In the genomic region with DNA sequence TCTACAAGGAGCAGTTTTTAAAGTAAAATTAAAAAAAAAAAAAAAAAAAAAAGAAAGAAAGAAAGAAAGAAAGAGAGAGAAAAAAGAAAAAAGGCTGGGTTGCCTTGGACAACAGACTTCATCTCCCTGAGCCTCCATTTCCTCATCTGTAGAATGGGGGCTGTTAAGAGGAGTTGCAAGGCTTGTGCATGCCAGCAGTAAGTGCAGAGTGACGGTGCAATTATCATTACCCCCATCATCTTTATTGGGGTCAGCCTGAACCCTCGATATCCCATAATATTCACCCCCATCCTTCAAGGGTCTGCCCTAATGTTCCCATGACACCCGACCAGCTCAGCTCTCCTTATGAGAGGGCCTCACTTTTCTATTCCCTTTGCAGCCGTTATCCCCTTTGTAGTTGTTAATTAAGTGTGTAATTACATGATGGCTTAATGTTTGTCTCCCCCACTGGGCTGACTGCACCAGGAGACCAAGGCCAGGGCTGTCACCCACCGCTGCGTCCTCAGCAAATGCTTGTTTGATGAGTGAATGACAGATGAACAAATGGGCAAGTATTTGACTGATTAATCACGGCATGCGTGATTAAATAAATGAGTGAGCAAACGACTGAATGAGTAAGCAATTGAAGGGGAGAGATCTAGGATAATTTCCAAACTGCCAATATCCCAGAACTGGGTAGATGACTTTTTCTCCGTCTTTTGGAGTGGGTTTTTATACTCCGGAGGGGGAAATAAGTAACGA, we compare ENCODE assay signal across 8 cellular contexts. TPM values are rescaled to one million over a fixed set of nuclear protein-coding genes. Genes with fewer than 3 reads are reported as not detected.
DNase-seq lines count a peak whose midpoint lies in the region; ATAC-seq, FAIRE-seq and TF ChIP-seq lines count a peak whose summit lies in the region.

No MANE protein-coding gene starts in this region.

- peak overlapping the region; percentile 95 for H3K27ac ChIP-seq in hepatocyte

- peak; percentile 79 for FAIRE-seq in HTR-8/SVneo (lab: Jason Lieb, UNC)

- peaks cover 3% of the 10 kb centered on the region for H3K27me3 ChIP-seq in hepatocyte

- ATAC-seq in activated T-cell treated with anti-CD3 and anti-CD28 coated beads, Interleukin-2, amount 50 U/mL, for 72 hours (replicated peaks in 1 of 2), result peak; percentile 30
- ATAC-seq in GM21619 (IDR thresholded peaks at IDR 0.05; ENCODE audit: unreplicated experiment), result no peak

- H3K4me1 ChIP-seq in hepatocyte (ENCODE audit: insufficient read depth), result no peaks in the 10 kb centered on the region

- no peaks in the 10 kb centered on the region for H4K20me1 ChIP-seq in hepatocyte (ENCODE audit: insufficient read depth, poor library complexity, severe bottlenecking)

- peak overlapping the region; percentile 23 for H2AFZ ChIP-seq in hepatocyte

- TF ChIP-seq CTCF in GM12864 (IDR thresholded peaks at IDR 0.05; ENCODE audit: low read depth, low read length, missing control alignments), result no peak
- no peak for TF ChIP-seq CTCF in hepatocyte (IDR thresholded peaks at IDR 0.05; ENCODE audit: poor library complexity)

- peak overlapping the region; percentile 66 to 67 for H3K4me3 Mint-ChIP-seq in activated T-cell treated with anti-CD3 and anti-CD28 coated beads, Interleukin-2, amount 50 U/mL, for 72 hours

- H3K36me3 ChIP-seq in hepatocyte (replicated peaks; ENCODE audit: insufficient read depth, low read depth), result no peaks in the 10 kb centered on the region

- H3K4me2 ChIP-seq in hepatocyte, result peak overlapping the region; percentile 73

- no peak for DNase-seq in GM12864 (ENCODE audit: low read depth)
- no peak for DNase-seq in HTR-8/SVneo (ENCODE audit: insufficient read length, low spot score)
- DNase-seq in activated T-cell treated with anti-CD3 and anti-CD28 coated beads, Interleukin-2, amount 50 U/mL, for 72 hours, result peak in 1 of 2 donors; percentile 48
- DNase-seq in hepatocyte (ENCODE audit: low spot score), result peak; percentile 17
- DNase-seq in stimulated activated CD8-positive, alpha-beta memory T cell treated with anti-CD3 and anti-CD28 coated beads, Interleukin-4, amount 100 ng/mL, for 48 hours, result peak; percentile 53
- no peak for DNase-seq in NK-92 (lab: John Stamatoyannopoulos, UW; ENCODE audit: unreplicated experiment)
- DNase-seq in NCI-H226, result no peak

- peaks cover 1 to 2% of the 10 kb centered on the region in 2 donors for H3K36me3 Mint-ChIP-seq in activated T-cell treated with anti-CD3 and anti-CD28 coated beads, Interleukin-2, amount 50 U/mL, for 72 hours (ENCODE audit: insufficient read depth in 2 of 2)

- peaks cover 36% of the 10 kb centered on the region for H3K4me1 Mint-ChIP-seq in activated T-cell treated with anti-CD3 and anti-CD28 coated beads, Interleukin-2, amount 50 U/mL, for 72 hours (ENCODE audit: low read depth)

- H3K4me3 ChIP-seq in GM12864 (ENCODE audit: low read depth, low read length), result peak overlapping the region; percentile 60
- peak overlapping the region; percentile 20 for H3K4me3 ChIP-seq in hepatocyte

- H3K9me3 Mint-ChIP-seq in activated T-cell treated with anti-CD3 and anti-CD28 coated beads, Interleukin-2, amount 50 U/mL, for 72 hours, result no peaks in the 10 kb centered on the region

- WGBS in hepatocyte (ENCODE audit: low lambda C conversion rate, missing lambda C conversion rate), result 16% methylated on average over 12 of the region's 12 CpGs

- H3K27ac Mint-ChIP-seq in activated T-cell treated with anti-CD3 and anti-CD28 coated beads, Interleukin-2, amount 50 U/mL, for 72 hours, result peak overlapping the region; percentile 99

- H3K9me3 ChIP-seq in hepatocyte (ENCODE audit: low read depth), result no peaks in the 10 kb centered on the region

- peaks cover 28% of the 10 kb centered on the region for H3K27me3 Mint-ChIP-seq in activated T-cell treated with anti-CD3 and anti-CD28 coated beads, Interleukin-2, amount 50 U/mL, for 72 hours (ENCODE audit: low read depth)

- no peaks in the 10 kb centered on the region for H3K9me2 ChIP-seq in hepatocyte (replicated peaks; ENCODE audit: insufficient read depth)

- H3K79me2 ChIP-seq in hepatocyte, result no peaks in the 10 kb centered on the region

RNA-seq across cellular contexts. Expression of a gene that starts 10.1 kb away (rescaled TPM):
- 10 to 100 TPM; 20.3 to 24.6 TPM for total RNA-seq in activated T-cell treated with anti-CD3 and anti-CD28 coated beads, Interleukin-2, amount 50 U/mL, for 72 hours
- 37.9 and 73.1 TPM in 2 replicates for total RNA-seq in hepatocyte
- polyA plus RNA-seq in hepatocyte, result 114 and 168 TPM in 2 replicates

RNA-seq across cellular contexts. Expression of a gene that starts 19.0 kb away (rescaled TPM):
- 1 to 10 TPM; 4.1 to 4.9 TPM for total RNA-seq in activated T-cell treated with anti-CD3 and anti-CD28 coated beads, Interleukin-2, amount 50 U/mL, for 72 hours
- total RNA-seq in hepatocyte, result 3.4 and 7.8 TPM in 2 replicates
- polyA plus RNA-seq in hepatocyte, result 12.2 and 14.8 TPM in 2 replicates

RNA-seq across cellular contexts. Expression of a gene that starts 20.4 kb away (rescaled TPM):
- total RNA-seq in activated T-cell treated with anti-CD3 and anti-CD28 coated beads, Interleukin-2, amount 50 U/mL, for 72 hours, result 1 to 10 TPM; 6.7 to 6.8 TPM
- total RNA-seq in hepatocyte, result 0.40 and 1.9 TPM in 2 replicates
- polyA plus RNA-seq in hepatocyte, result 0.59 and 1.4 TPM in 2 replicates

RNA-seq across cellular contexts. Expression of a gene that starts 29.4 kb away (rescaled TPM):
- total RNA-seq in activated T-cell treated with anti-CD3 and anti-CD28 coated beads, Interleukin-2, amount 50 U/mL, for 72 hours, result 100 to 1,000 TPM; 120 to 133 TPM
- 57.3 and 68.9 TPM in 2 replicates for total RNA-seq in hepatocyte
- 86.0 and 92.6 TPM in 2 replicates for polyA plus RNA-seq in hepatocyte

RNA-seq across cellular contexts. Expression of a gene that starts 54.2 kb away (rescaled TPM):
- total RNA-seq in activated T-cell treated with anti-CD3 and anti-CD28 coated beads, Interleukin-2, amount 50 U/mL, for 72 hours, result 10 to 100 TPM; 71.0 to 73.9 TPM
- 42.5 and 51.0 TPM in 2 replicates for total RNA-seq in hepatocyte
- 66.7 and 72.8 TPM in 2 replicates for polyA plus RNA-seq in hepatocyte

Comparison
In these comparisons a context has a peak if more than half of its experiments do, and no peak if none do; other contexts are left out.
1. DNase-seq: peak in hepatocyte (single experiment) and stimulated activated CD8-positive, alpha-beta memory T cell treated with anti-CD3 and anti-CD28 coated beads, Interleukin-4, amount 100 ng/mL, for 48 hours (single experiment); none in GM12864 (single experiment), HTR-8/SVneo (single experiment), NK-92 (single experiment) and NCI-H226 (single experiment).